In the genomic region with DNA sequence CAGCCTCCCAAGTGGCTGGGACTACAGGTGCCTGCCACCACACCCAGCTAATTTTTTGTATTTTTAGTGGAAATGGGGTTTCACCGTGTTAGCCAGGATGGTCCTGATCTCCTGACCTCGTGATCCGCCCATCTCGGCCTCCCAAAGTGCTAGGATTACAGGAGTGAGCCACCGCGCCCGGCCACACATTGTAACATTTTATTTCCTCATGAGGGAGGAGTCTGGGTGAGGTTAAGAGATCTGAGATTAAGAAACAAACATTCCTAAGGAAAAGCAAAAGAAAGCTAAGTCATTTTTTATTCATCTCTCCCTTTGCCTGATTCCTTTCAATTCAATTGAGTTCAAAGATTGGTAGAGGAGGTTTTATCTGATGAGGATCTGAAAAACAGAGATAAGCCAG, we compare ENCODE assay signal across 3 cellular contexts. TPM values are rescaled to one million over a fixed set of nuclear protein-coding genes. Genes with fewer than 3 reads are reported as not detected.
"Had no signal": no experiment of that assay in that cellular context is flagged by ENCODE, and none has a peak within 500 bp of the region (broad histone marks: within the 10 kb centered on the region; RNA-seq: fewer than 3 reads in every experiment).

No MANE protein-coding gene starts in this region.

RNA-seq across cellular contexts. Expression of a gene that starts 7.5 kb away (rescaled TPM):
- total RNA-seq: bronchial epithelial cell; dermis blood vessel endothelial cell; T-helper 2 cell treated with Interferon-gamma antibody and Interleukin-4, amounts not matched to agents 100 ng/mL and 5 ng/mL, for 36 hours had no signal
